ENCODE assay signal across 8 cellular contexts in the genomic region with DNA sequence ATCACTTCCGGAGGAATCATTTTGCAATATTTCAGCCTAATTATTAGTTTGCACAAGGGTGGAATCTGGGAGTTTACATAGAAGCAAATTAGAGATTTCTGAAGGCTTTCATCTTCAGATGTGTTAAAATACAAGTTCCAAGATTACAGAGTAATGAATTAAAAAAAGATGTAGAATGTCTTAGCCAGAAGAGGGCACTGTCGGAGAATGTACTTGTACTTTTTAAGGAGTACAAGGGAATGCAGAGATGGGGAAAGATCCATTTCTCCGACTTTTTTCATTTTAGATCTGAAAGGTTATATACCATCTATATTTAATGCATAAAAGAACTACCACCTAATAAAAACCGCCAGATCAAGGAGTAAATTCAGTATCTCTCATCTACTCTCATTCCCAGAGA. TPM values are rescaled to one million over a fixed set of nuclear protein-coding genes. Genes with fewer than 3 reads are reported as not detected.
DNase-seq lines count a peak whose midpoint lies in the region; ATAC-seq and TF ChIP-seq lines count a peak whose summit lies in the region.

No MANE protein-coding gene starts in this region.

- H3K4me3 ChIP-seq in esophagus muscularis mucosa, result no peak overlapping the region
- H3K4me3 ChIP-seq in gastrocnemius medialis, result no peak overlapping the region

- H3K27me3 ChIP-seq in esophagus muscularis mucosa (no peaks in the 10 kb centered on the region), gastrocnemius medialis (no peaks in the 10 kb centered on the region)

- intact Hi-C loops in esophagus muscularis mucosa (cut with DNase I) (loop anchor here (5.0 kb wide), 1 partner anchor 218 kb away; no protein-coding TSS in a partner anchor), gastrocnemius medialis (cut with DNase I; ENCODE audit: low total_unique reads) (loop anchor here (5.0 to 10.0 kb wide), 2 partner anchors 106 to 218 kb away; a partner anchor contains a TSS)

- TF ChIP-seq CTCF in esophagus muscularis mucosa (IDR thresholded peaks at IDR 0.05) (peak in 2 of 3 experiments; percentile 37 to 41), gastrocnemius medialis (IDR thresholded peaks at IDR 0.05 in 4 of 5, conservative IDR thresholded peaks at IDR 0.05 in 1 of 5) (peak in 4 of 5 experiments; percentile 14 to 36 (median 28))

- in situ Hi-C loops in gastrocnemius medialis (cut with MboI; ENCODE audit: low sequenced_read_pairs in 4 of 4), result no loop called here

- TF ChIP-seq EP300 in esophagus muscularis mucosa (IDR thresholded peaks at IDR 0.05), result no peak

- 59% methylated on average over 4 of the region's 4 CpGs for WGBS in esophagus muscularis mucosa

- H3K27ac ChIP-seq in esophagus muscularis mucosa (replicated peaks in 1 of 4) (no peak overlapping the region), gastrocnemius medialis (no peak overlapping the region)

- H3K9me3 ChIP-seq in esophagus muscularis mucosa (no peaks in the 10 kb centered on the region), gastrocnemius medialis (no peaks in the 10 kb centered on the region)

- H3K36me3 ChIP-seq in esophagus muscularis mucosa (peaks cover 23 to 84% (median 70%) of the 10 kb centered on the region in 4 donors), gastrocnemius medialis (peaks cover 0 to 82% of the 10 kb centered on the region in 2 donors)

- peak; percentile 4 for DNase-seq in NCI-H146 (lab: John Stamatoyannopoulos, UW)
- DNase-seq in NCI-H146 treated with DMSO at 0.1 percent for 48 hours (lab: John Stamatoyannopoulos, UW; ENCODE audit: unreplicated experiment), result no peak
- DNase-seq in NCI-H2227 treated with DMSO at 0.1 percent for 48 hours (lab: John Stamatoyannopoulos, UW), result peak; percentile 24
- no peak for DNase-seq in esophagus muscularis mucosa (ENCODE audit: extremely low spot score)
- DNase-seq in gastrocnemius medialis, result no peak
- DNase-seq in NCI-H1105 (lab: John Stamatoyannopoulos, UW), result no peak

- TF ChIP-seq POLR2A in esophagus muscularis mucosa (IDR thresholded peaks at IDR 0.05; ENCODE audit: low read depth) (no peak), gastrocnemius medialis (IDR thresholded peaks at IDR 0.05) (no peak)

- peak; percentile 33 to 42 for ATAC-seq in gastrocnemius medialis
- ATAC-seq in HG03196 (IDR thresholded peaks at IDR 0.05; ENCODE audit: unreplicated experiment), result no peak
- no peak for ATAC-seq in GM19324 (IDR thresholded peaks at IDR 0.05; ENCODE audit: low FRiP score, unreplicated experiment)

- no peaks in the 10 kb centered on the region for H3K4me1 ChIP-seq in esophagus muscularis mucosa
- H3K4me1 ChIP-seq in gastrocnemius medialis, result no peaks in the 10 kb centered on the region

RNA-seq across cellular contexts. Expression of a gene that starts 43.1 kb away (rescaled TPM):
- total RNA-seq in esophagus muscularis mucosa (1 to 10 TPM; 2.5 to 3.3 (median 3.0) TPM), gastrocnemius medialis (1 to 10 TPM; 1.4 to 3.0 (median 2.1) TPM)

RNA-seq across cellular contexts. Expression of a gene that starts 55.7 kb away (rescaled TPM):
- total RNA-seq in esophagus muscularis mucosa (10 to 100 TPM; 28.2 to 47.4 (median 45.3) TPM), gastrocnemius medialis (100 to 1,000 TPM; 108 to 119 (median 112) TPM)

Comparison
In these comparisons a context has a peak if more than half of its experiments do, and no peak if none do; other contexts are left out.
1. DNase-seq: peak in NCI-H146 (single experiment) and NCI-H2227 treated with DMSO at 0.1 percent for 48 hours (single experiment); none in NCI-H146 treated with DMSO at 0.1 percent for 48 hours (single experiment), esophagus muscularis mucosa (single experiment), gastrocnemius medialis (0 of 2) and NCI-H1105 (single experiment).
2. ATAC-seq: peak in gastrocnemius medialis (2 of 2); none in HG03196 (single experiment) and GM19324 (single experiment).